12 cellular contexts compared by ENCODE assay signal in the genomic region with DNA sequence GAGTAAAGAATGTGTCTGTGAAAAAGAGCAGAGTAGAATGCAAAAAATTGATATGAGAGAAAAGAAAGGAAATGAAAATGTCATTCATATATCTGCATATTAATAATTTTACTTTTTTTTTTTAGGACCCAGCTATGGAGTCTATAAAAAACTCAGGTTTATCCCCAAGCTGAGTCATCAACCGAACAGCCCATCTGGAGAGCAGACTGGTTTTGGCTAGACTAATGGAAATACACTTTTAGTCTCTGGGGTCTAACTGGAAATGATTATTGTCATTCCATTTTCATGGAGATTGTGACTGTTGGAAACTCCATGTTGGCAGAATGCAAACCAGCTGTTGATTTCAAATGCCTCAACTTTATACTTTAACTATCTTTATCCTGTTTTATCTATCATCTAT. TPM values are rescaled to one million over a fixed set of nuclear protein-coding genes. Genes with fewer than 3 reads are reported as not detected.
DNase-seq lines count a peak whose midpoint lies in the region; ATAC-seq and TF ChIP-seq lines count a peak whose summit lies in the region.
"Had no signal": no experiment of that assay in that cellular context is flagged by ENCODE, and none has a peak within 500 bp of the region (broad histone marks: within the 10 kb centered on the region; RNA-seq: fewer than 3 reads in every experiment).

No MANE protein-coding gene starts in this region.

- POLR2A ChIA-PET in activated CD4-positive, alpha-beta memory T cell treated with anti-CD3 and anti-CD28 coated beads, Interleukin-2, amount 10 ng/mL, durations not matched to agents 7 days and 5 days (lab: Charles Lee), result no interaction called here

- H3K27me3 Mint-ChIP-seq in mesothelial cell of epicardium (ENCODE audit: low read depth), result no peaks in the 10 kb centered on the region
- H3K27me3 Mint-ChIP-seq in activated CD4-positive, alpha-beta memory T cell treated with anti-CD3 and anti-CD28 coated beads, Interleukin-2, amount 10 ng/mL, durations not matched to agents 7 days and 5 days, result no peaks in the 10 kb centered on the region

- TF ChIP-seq CTCF in Loucy (conservative IDR thresholded peaks at IDR 0.05; ENCODE audit: low read length) (no peak), mesothelial cell of epicardium (IDR thresholded peaks at IDR 0.05; ENCODE audit: unreplicated experiment) (no peak)

- no peak overlapping the region for H2AFZ ChIP-seq in Loucy (ENCODE audit: low read length)

- no peaks in the 10 kb centered on the region for H3F3A ChIP-seq in Loucy (ENCODE audit: low read depth)

- no peak overlapping the region for H3K9ac ChIP-seq in Loucy (ENCODE audit: low read depth, low read length, poor library complexity, severe bottlenecking)

- H3K79me2 ChIP-seq in Loucy (ENCODE audit: insufficient read depth, low read length), result no peaks in the 10 kb centered on the region

- H3K4me2 ChIP-seq in Loucy (ENCODE audit: low read depth, low read length, poor library complexity, severe bottlenecking), result peak overlapping the region; percentile 29

- H3K9me3 Mint-ChIP-seq in mesothelial cell of epicardium, result no peaks in the 10 kb centered on the region
- no peaks in the 10 kb centered on the region for H3K9me3 Mint-ChIP-seq in activated CD4-positive, alpha-beta memory T cell treated with anti-CD3 and anti-CD28 coated beads, Interleukin-2, amount 10 ng/mL, durations not matched to agents 7 days and 5 days
- H3K9me3 Mint-ChIP-seq: activated naive CD4-positive, alpha-beta T cell treated with anti-CD3 and anti-CD28 coated beads for 36 hours had no signal

- H4K20me1 ChIP-seq in Loucy (ENCODE audit: insufficient read depth, low read length, poor library complexity, severe bottlenecking), result no peaks in the 10 kb centered on the region

- peaks cover 44% of the 10 kb centered on the region for H3K4me1 ChIP-seq in Loucy (ENCODE audit: insufficient read depth, low read length, poor library complexity, severe bottlenecking)

- H3K36me3 ChIP-seq in Loucy (ENCODE audit: insufficient read depth, low read length), result no peaks in the 10 kb centered on the region

- H3K4me1 Mint-ChIP-seq in mesothelial cell of epicardium, result peaks cover 22% of the 10 kb centered on the region
- H3K4me1 Mint-ChIP-seq in activated CD4-positive, alpha-beta memory T cell treated with anti-CD3 and anti-CD28 coated beads, Interleukin-2, amount 10 ng/mL, durations not matched to agents 7 days and 5 days, result peaks cover 2% of the 10 kb centered on the region

- H3K4me3 ChIP-seq in Loucy (ENCODE audit: low read length, poor library complexity, severe bottlenecking), result no peak overlapping the region

- no peak for ATAC-seq in HG02763 (IDR thresholded peaks at IDR 0.05; ENCODE audit: unreplicated experiment)

- no peaks in the 10 kb centered on the region for H3K27me3 ChIP-seq in Loucy (ENCODE audit: insufficient read depth, low read length, poor library complexity, severe bottlenecking)

- peak; percentile 75 for DNase-seq in Daoy (ENCODE audit: low read depth)
- DNase-seq in astrocyte of the hippocampus (ENCODE audit: low read depth, low spot score), result peak; percentile 57
- no peak for DNase-seq in mesothelial cell of epicardium (ENCODE audit: low spot score in 2 of 2, unreplicated experiment in 2 of 2)
- no peak for DNase-seq in activated CD4-positive, alpha-beta memory T cell treated with anti-CD3 and anti-CD28 coated beads, Interleukin-2, amount 10 ng/mL, durations not matched to agents 7 days and 5 days
- no peak for DNase-seq in superior temporal gyrus (ENCODE audit: extremely low spot score)
- DNase-seq in RKO (ENCODE audit: low spot score), result no peak
- DNase-seq: activated CD4-positive, alpha-beta T cell treated with anti-CD3 and anti-CD28 coated beads, Interleukin-2, amount 50 U/mL, for 48 hours; activated naive CD4-positive, alpha-beta T cell treated with anti-CD3 and anti-CD28 coated beads for 36 hours; dermis blood vessel endothelial cell; NCI-H774 had no signal

- H3K27ac Mint-ChIP-seq in mesothelial cell of epicardium, result peak overlapping the region; percentile 35
- no peak overlapping the region for H3K27ac Mint-ChIP-seq in activated CD4-positive, alpha-beta memory T cell treated with anti-CD3 and anti-CD28 coated beads, Interleukin-2, amount 10 ng/mL, durations not matched to agents 7 days and 5 days
- H3K27ac Mint-ChIP-seq: activated naive CD4-positive, alpha-beta T cell treated with anti-CD3 and anti-CD28 coated beads for 36 hours had no signal

- no peaks in the 10 kb centered on the region for H3K36me3 Mint-ChIP-seq in mesothelial cell of epicardium
- H3K36me3 Mint-ChIP-seq in activated CD4-positive, alpha-beta memory T cell treated with anti-CD3 and anti-CD28 coated beads, Interleukin-2, amount 10 ng/mL, durations not matched to agents 7 days and 5 days (ENCODE audit: low read depth), result no peaks in the 10 kb centered on the region

- H3K9me3 ChIP-seq in Loucy (ENCODE audit: insufficient read depth, low read depth, low read length), result no peaks in the 10 kb centered on the region

- CTCF ChIA-PET in activated CD4-positive, alpha-beta memory T cell treated with anti-CD3 and anti-CD28 coated beads, Interleukin-2, amount 10 ng/mL, durations not matched to agents 7 days and 5 days (lab: Charles Lee), result interaction anchor here (1.3 to 5.4 kb wide), 3 partner anchors 22 to 74 kb away, joined by 3 to 78 read pairs (median 5); no protein-coding TSS in a partner anchor

- H3K9me2 ChIP-seq in Loucy (replicated peaks; ENCODE audit: low read depth, low read length), result no peaks in the 10 kb centered on the region

- no peak overlapping the region for H3K4me3 Mint-ChIP-seq in mesothelial cell of epicardium
- H3K4me3 Mint-ChIP-seq in activated CD4-positive, alpha-beta memory T cell treated with anti-CD3 and anti-CD28 coated beads, Interleukin-2, amount 10 ng/mL, durations not matched to agents 7 days and 5 days, result no peak overlapping the region
- H3K4me3 Mint-ChIP-seq: activated naive CD4-positive, alpha-beta T cell treated with anti-CD3 and anti-CD28 coated beads for 36 hours had no signal

RNA-seq across cellular contexts. Expression of gene ANXA1, which starts 28.7 kb away (rescaled TPM):
- 826 and 1,064 TPM in 2 replicates for total RNA-seq in Daoy (2014; rRNA removed; shearing (Covaris generic))
- 166 to 189 TPM (median 183 TPM) in 3 replicates for total RNA-seq in mesothelial cell of epicardium
- total RNA-seq in activated CD4-positive, alpha-beta memory T cell treated with anti-CD3 and anti-CD28 coated beads, Interleukin-2, amount 10 ng/mL, durations not matched to agents 7 days and 5 days, result 100 to 1,000 TPM; 204 TPM

Comparison
In these comparisons a context has a peak if more than half of its experiments do, and no peak if none do; other contexts are left out.
1. DNase-seq: peak in Daoy (single experiment) and astrocyte of the hippocampus (single experiment); none in mesothelial cell of epicardium (0 of 2), activated CD4-positive, alpha-beta memory T cell treated with anti-CD3 and anti-CD28 coated beads, Interleukin-2, amount 10 ng/mL, durations not matched to agents 7 days and 5 days (single experiment), superior temporal gyrus (single experiment) and RKO (single experiment).